In genomic region chr12:678747-679712, GRCh38 we compare ENCODE assay signal across 19 cellular contexts. TPM values are rescaled to one million over a fixed set of nuclear protein-coding genes. Genes with fewer than 3 reads are reported as not detected.
A peak's percentile ranks its signal among the peaks of the same experiment; 100 is the strongest.
DNase-seq lines count a peak whose midpoint lies in the region; ATAC-seq, FAIRE-seq and TF ChIP-seq lines count a peak whose summit lies in the region.
"Had no signal": no experiment of that assay in that cellular context is flagged by ENCODE, and none has a peak within 500 bp of the region (broad histone marks: within the 10 kb centered on the region; RNA-seq: fewer than 3 reads in every experiment).

No MANE protein-coding gene starts in this region.

- peak; percentile 84 for FAIRE-seq in GM12891 (lab: Jason Lieb, UNC)
- FAIRE-seq: H54, HepG2 had no signal

- H3K4me3 ChIP-seq in Peyer's patch = no peak overlapping the region
- H3K4me3 ChIP-seq: mucosa of descending colon, right lobe of liver had no signal

- ATAC-seq in activated T-cell treated with anti-CD3 and anti-CD28 coated beads, Interleukin-2, amount 50 U/mL, for 4 hours = no peak
- ATAC-seq in stimulated activated memory B cell treated with anti-CD40 and anti-IgM and Interleukin-4, amounts not matched to agents 10 μg/mL and 1 μg/mL and 100 μg/mL, for 72 hours = no peak
- ATAC-seq: HepG2, mucosa of descending colon had no signal

- DNase-seq in activated T-cell treated with anti-CD3 and anti-CD28 coated beads, Interleukin-2, amount 50 U/mL, for 4 hours = no peak
- DNase-seq in activated T-cell treated with anti-CD3 and anti-CD28 coated beads for 4 hours = no peak
- DNase-seq in GM12891 (ENCODE audit: insufficient read length, low spot score) = no peak
- no peak for DNase-seq in activated T-helper 2 cell treated with anti-CD3 and anti-CD28 coated beads, Interferon-gamma antibody, Interleukin-2, Interleukin-4, amounts not matched to agents 10 μg/mL and 5 μg/mL and 100 μg/mL, durations not matched to agents 14 hours and 24 hours and 36 hours (ENCODE audit: low spot score)
- no peak for DNase-seq in NCI-H2081 treated with DMSO at 0.1 percent for 48 hours (lab: John Stamatoyannopoulos, UW)
- no peak for DNase-seq in D341Med (ENCODE audit: low spot score)
- no peak for DNase-seq in Peyer's patch
- DNase-seq: activated gamma-delta T cell treated with Interleukin-2 at 50 U/mL for 16 hours, Calu3, mucosa of descending colon, NCI-H187 treated with DMSO at 0.1 percent for 48 hours, OCI-M1, right lobe of liver, SIG-M5 had no signal

- H3K4me1 ChIP-seq in Peyer's patch = peaks cover 0 to 2% (median 0%) of the 10 kb centered on the region in 4 donors

- no peaks in the 10 kb centered on the region for H3K27me3 ChIP-seq in Peyer's patch
- H3K27me3 ChIP-seq: right lobe of liver had no signal

- H3K36me3 ChIP-seq in Peyer's patch = no peaks in the 10 kb centered on the region
- H3K36me3 ChIP-seq: right lobe of liver had no signal

- H3K27me3 Mint-ChIP-seq in activated T-cell treated with anti-CD3 and anti-CD28 coated beads, Interleukin-2, amount 50 U/mL, for 4 hours (ENCODE audit: low read depth) = no peaks in the 10 kb centered on the region
- peaks cover 3% of the 10 kb centered on the region for H3K27me3 Mint-ChIP-seq in activated T-helper 2 cell treated with anti-CD3 and anti-CD28 coated beads, Interferon-gamma antibody, Interleukin-2, Interleukin-4, amounts not matched to agents 10 μg/mL and 5 μg/mL and 100 μg/mL, durations not matched to agents 14 hours and 24 hours and 36 hours (ENCODE audit: low read depth)
- no peaks in the 10 kb centered on the region for H3K27me3 Mint-ChIP-seq in stimulated activated memory B cell treated with anti-CD40 and anti-IgM and Interleukin-4, amounts not matched to agents 10 μg/mL and 1 μg/mL and 100 μg/mL, for 72 hours
- H3K27me3 Mint-ChIP-seq: brain had no signal

- TF ChIP-seq CTCF in Peyer's patch (IDR thresholded peaks at IDR 0.05) = no peak

- H3K36me3 Mint-ChIP-seq in activated T-cell treated with anti-CD3 and anti-CD28 coated beads, Interleukin-2, amount 50 U/mL, for 4 hours (ENCODE audit: insufficient read depth) = no peaks in the 10 kb centered on the region
- no peaks in the 10 kb centered on the region for H3K36me3 Mint-ChIP-seq in activated T-helper 2 cell treated with anti-CD3 and anti-CD28 coated beads, Interferon-gamma antibody, Interleukin-2, Interleukin-4, amounts not matched to agents 10 μg/mL and 5 μg/mL and 100 μg/mL, durations not matched to agents 14 hours and 24 hours and 36 hours (ENCODE audit: low read depth)
- no peaks in the 10 kb centered on the region for H3K36me3 Mint-ChIP-seq in stimulated activated memory B cell treated with anti-CD40 and anti-IgM and Interleukin-4, amounts not matched to agents 10 μg/mL and 1 μg/mL and 100 μg/mL, for 72 hours
- H3K36me3 Mint-ChIP-seq: brain had no signal

- no peak overlapping the region for H3K27ac ChIP-seq in Peyer's patch
- H3K27ac ChIP-seq: right lobe of liver had no signal

- intact Hi-C loops in activated T-helper 2 cell treated with anti-CD3 and anti-CD28 coated beads, Interferon-gamma antibody, Interleukin-2, Interleukin-4, amounts not matched to agents 10 μg/mL and 5 μg/mL and 100 μg/mL, durations not matched to agents 14 hours and 24 hours and 36 hours (cut with micrococcal nuclease) = loop anchor here (10.0 kb wide), 1 partner anchor 224 kb away; the partner anchor contains the start of gene B4GALNT3

- no peaks in the 10 kb centered on the region for H3K9me3 Mint-ChIP-seq in activated T-cell treated with anti-CD3 and anti-CD28 coated beads, Interleukin-2, amount 50 U/mL, for 4 hours
- H3K9me3 Mint-ChIP-seq in activated T-helper 2 cell treated with anti-CD3 and anti-CD28 coated beads, Interferon-gamma antibody, Interleukin-2, Interleukin-4, amounts not matched to agents 10 μg/mL and 5 μg/mL and 100 μg/mL, durations not matched to agents 14 hours and 24 hours and 36 hours = no peaks in the 10 kb centered on the region
- no peaks in the 10 kb centered on the region for H3K9me3 Mint-ChIP-seq in stimulated activated memory B cell treated with anti-CD40 and anti-IgM and Interleukin-4, amounts not matched to agents 10 μg/mL and 1 μg/mL and 100 μg/mL, for 72 hours

- TF ChIP-seq POLR2A in GM12891 (IDR thresholded peaks at IDR 0.05; ENCODE audit: low read depth, low read length) (no peak), Peyer's patch (IDR thresholded peaks at IDR 0.05) (no peak)

- H3K27ac Mint-ChIP-seq in activated T-helper 2 cell treated with anti-CD3 and anti-CD28 coated beads, Interferon-gamma antibody, Interleukin-2, Interleukin-4, amounts not matched to agents 10 μg/mL and 5 μg/mL and 100 μg/mL, durations not matched to agents 14 hours and 24 hours and 36 hours = peak overlapping the region; percentile 48
- H3K27ac Mint-ChIP-seq in stimulated activated memory B cell treated with anti-CD40 and anti-IgM and Interleukin-4, amounts not matched to agents 10 μg/mL and 1 μg/mL and 100 μg/mL, for 72 hours = peak overlapping the region; percentile 67
- H3K27ac Mint-ChIP-seq: brain had no signal

- peak overlapping the region; percentile 31 for H3K4me3 Mint-ChIP-seq in activated T-cell treated with anti-CD3 and anti-CD28 coated beads, Interleukin-2, amount 50 U/mL, for 4 hours
- H3K4me3 Mint-ChIP-seq in activated T-helper 2 cell treated with anti-CD3 and anti-CD28 coated beads, Interferon-gamma antibody, Interleukin-2, Interleukin-4, amounts not matched to agents 10 μg/mL and 5 μg/mL and 100 μg/mL, durations not matched to agents 14 hours and 24 hours and 36 hours (ENCODE audit: low read depth) = no peak overlapping the region
- peak overlapping the region; percentile 42 for H3K4me3 Mint-ChIP-seq in stimulated activated memory B cell treated with anti-CD40 and anti-IgM and Interleukin-4, amounts not matched to agents 10 μg/mL and 1 μg/mL and 100 μg/mL, for 72 hours
- H3K4me3 Mint-ChIP-seq: brain had no signal

- H3K9me3 ChIP-seq in Peyer's patch = no peaks in the 10 kb centered on the region
- H3K9me3 ChIP-seq: mucosa of descending colon, right lobe of liver had no signal

- peaks cover 47% of the 10 kb centered on the region for H3K4me1 Mint-ChIP-seq in activated T-cell treated with anti-CD3 and anti-CD28 coated beads, Interleukin-2, amount 50 U/mL, for 4 hours (ENCODE audit: low read depth)
- H3K4me1 Mint-ChIP-seq in activated T-helper 2 cell treated with anti-CD3 and anti-CD28 coated beads, Interferon-gamma antibody, Interleukin-2, Interleukin-4, amounts not matched to agents 10 μg/mL and 5 μg/mL and 100 μg/mL, durations not matched to agents 14 hours and 24 hours and 36 hours (ENCODE audit: low read depth) = peaks cover 45% of the 10 kb centered on the region
- H3K4me1 Mint-ChIP-seq in stimulated activated memory B cell treated with anti-CD40 and anti-IgM and Interleukin-4, amounts not matched to agents 10 μg/mL and 1 μg/mL and 100 μg/mL, for 72 hours = peaks cover 42% of the 10 kb centered on the region

TF ChIP-seq in GM12891, 5 proteins besides CTCF, POLR2A, EP300 and RAD21:
- TF ChIP-seq POU2F2 (IDR thresholded peaks at IDR 0.05; ENCODE audit: low read depth, low read length) (no peak), POLR2AphosphoS5 (IDR thresholded peaks at IDR 0.05; ENCODE audit: low read depth, low read length) (no peak), PAX5 (IDR thresholded peaks at IDR 0.05; ENCODE audit: insufficient read depth, low read length, severe bottlenecking) (no peak), TAF1 (IDR thresholded peaks at IDR 0.05; ENCODE audit: low read depth, low read length) (no peak), SPI1 (IDR thresholded peaks at IDR 0.05; ENCODE audit: low read depth, low read length) (no peak; the same call in 1 of the 2 replicates)
TF ChIP-seq in GM12891: peak in this region for 0.

RNA-seq across cellular contexts. Expression of gene NINJ2, which starts 15.8 kb away (rescaled TPM):
- 1 to 10 TPM; 2.6 to 3.7 (median 2.7) TPM for total RNA-seq in activated T-cell treated with anti-CD3 and anti-CD28 coated beads, Interleukin-2, amount 50 U/mL, for 4 hours
- 15.5 TPM for polyA plus RNA-seq in GM12891 (2012; ENCODE audit: low read depth, missing spikeins)
- total RNA-seq in activated T-helper 2 cell treated with anti-CD3 and anti-CD28 coated beads, Interferon-gamma antibody, Interleukin-2, Interleukin-4, amounts not matched to agents 10 μg/mL and 5 μg/mL and 100 μg/mL, durations not matched to agents 14 hours and 24 hours and 36 hours = 3.1 and 4.6 TPM in 2 replicates
- 1 to 10 TPM in 3 of 4 donors, not detected in 1; 3.8 to 8.3 (median 5.2) TPM for total RNA-seq in Peyer's patch
- total RNA-seq: Calu3, epithelial cell of proximal tubule had no signal
